Comparison of ENCODE assay signal across 1 cellular context in the genomic region with DNA sequence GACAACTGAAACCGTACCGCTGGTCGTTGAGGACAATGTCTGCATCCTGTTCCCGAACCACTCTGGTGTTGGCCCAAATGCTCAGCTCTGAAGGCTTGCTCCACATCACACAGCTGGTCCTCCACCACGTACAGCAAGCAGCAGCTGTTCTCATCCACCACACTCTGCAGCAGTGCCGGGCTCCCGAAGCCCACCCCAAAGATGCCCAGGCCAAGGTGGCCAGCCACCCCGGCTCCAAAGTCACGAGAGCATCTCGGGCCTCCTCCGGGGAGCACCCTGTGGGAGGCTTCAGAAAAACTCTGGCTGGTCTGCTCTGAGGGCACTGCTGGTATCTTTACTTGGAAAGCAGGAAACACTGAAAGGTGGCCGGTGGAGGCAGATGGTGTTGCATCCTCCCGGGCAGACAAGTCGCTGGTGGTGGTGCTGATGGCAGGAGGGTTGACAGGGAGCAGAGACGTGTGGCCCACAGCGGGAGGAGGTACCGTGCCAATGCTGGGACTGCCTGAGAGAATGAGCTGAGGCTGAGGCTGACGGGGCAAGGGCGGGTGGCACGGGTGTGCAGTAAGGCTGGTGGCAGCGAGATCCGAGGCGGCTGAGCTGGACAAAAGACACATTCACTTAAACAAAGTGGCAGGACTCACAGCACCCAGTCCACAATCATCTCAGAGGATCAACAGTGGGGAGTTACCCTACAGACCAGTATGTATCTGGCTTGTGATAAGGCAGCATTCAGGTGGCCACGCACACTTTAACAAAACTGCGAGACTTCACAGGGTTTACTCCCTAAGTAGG.
A peak's percentile ranks its signal among the peaks of the same experiment; 100 is the strongest.
TF ChIP-seq lines count a peak whose summit lies in the region.

No MANE protein-coding gene starts in this region.

TF ChIP-seq in K562, 482 proteins besides CTCF, POLR2A, EP300 and RAD21:
- TF ChIP-seq, protein P1, sequence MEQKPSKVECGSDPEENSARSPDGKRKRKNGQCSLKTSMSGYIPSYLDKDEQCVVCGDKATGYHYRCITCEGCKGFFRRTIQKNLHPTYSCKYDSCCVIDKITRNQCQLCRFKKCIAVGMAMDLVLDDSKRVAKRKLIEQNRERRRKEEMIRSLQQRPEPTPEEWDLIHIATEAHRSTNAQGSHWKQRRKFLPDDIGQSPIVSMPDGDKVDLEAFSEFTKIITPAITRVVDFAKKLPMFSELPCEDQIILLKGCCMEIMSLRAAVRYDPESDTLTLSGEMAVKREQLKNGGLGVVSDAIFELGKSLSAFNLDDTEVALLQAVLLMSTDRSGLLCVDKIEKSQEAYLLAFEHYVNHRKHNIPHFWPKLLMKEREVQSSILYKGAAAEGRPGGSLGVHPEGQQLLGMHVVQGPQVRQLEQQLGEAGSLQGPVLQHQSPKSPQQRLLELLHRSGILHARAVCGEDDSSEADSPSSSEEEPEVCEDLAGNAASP (IDR thresholded peaks at IDR 0.05) = no peak
- TF ChIP-seq ZZZ3 (IDR thresholded peaks at IDR 0.05) (no peak), CTBP1 (IDR thresholded peaks at IDR 0.05; ENCODE audit: borderline replicate concordance) (no peak), CBX8 (IDR thresholded peaks at IDR 0.05; ENCODE audit: borderline replicate concordance, extremely low read depth, low read depth, low read length, poor library complexity, severe bottlenecking) (no peak), ZNF217 (CRISPR knock-in tag; IDR thresholded peaks at IDR 0.05) (no peak), ZNF444 (CRISPR knock-in tag; IDR thresholded peaks at IDR 0.05) (no peak), HOXB6 (CRISPR knock-in tag; IDR thresholded peaks at IDR 0.05; ENCODE audit: borderline replicate concordance) (no peak), BRF1 (IDR thresholded peaks at IDR 0.05; ENCODE audit: borderline replicate concordance, extremely low read depth, insufficient read length) (no peak), RB1 (IDR thresholded peaks at IDR 0.05; ENCODE audit: low read depth) (no peak), ZNF165 (CRISPR knock-in tag; IDR thresholded peaks at IDR 0.05; ENCODE audit: borderline replicate concordance) (no peak), DPF2 (IDR thresholded peaks at IDR 0.05) (0 out of 2 replicates have a peak, but pooled peaks have one; percentile 11), MYBL2 (IDR thresholded peaks at IDR 0.05; ENCODE audit: low read depth) (no peak), MYBL2 (CRISPR knock-in tag; IDR thresholded peaks at IDR 0.05; ENCODE audit: borderline replicate concordance) (no peak), TCFL5 (CRISPR knock-in tag; conservative IDR thresholded peaks at IDR 0.05) (no peak), ETS2 (tag; IDR thresholded peaks at IDR 0.05; ENCODE audit: borderline replicate concordance, poor library complexity, severe bottlenecking) (no peak), NRF1 (conservative IDR thresholded peaks at IDR 0.05 in 1 of 2, IDR thresholded peaks at IDR 0.05 in 1 of 2) (no peak), ZNF644 (tag; IDR thresholded peaks at IDR 0.05; ENCODE audit: low read depth) (no peak), NR3C1 (CRISPR knock-in tag; IDR thresholded peaks at IDR 0.05) (no peak), U2AF1 (optimal IDR thresholded peaks at IDR 0.05; ENCODE audit: low read depth, low read length) (no peak), ARHGAP35 (IDR thresholded peaks at IDR 0.05; ENCODE audit: partially characterized antibody) (no peak), ZBTB7A (IDR thresholded peaks at IDR 0.05; ENCODE audit: borderline replicate concordance, control insufficient read depth, low read depth, low read length) (no peak), CC2D1A (IDR thresholded peaks at IDR 0.05) (no peak), KDM2B (CRISPR knock-in tag; IDR thresholded peaks at IDR 0.05) (no peak), TEAD4 (IDR thresholded peaks at IDR 0.05; ENCODE audit: low read length) (peak; percentile 3; the same call in 1 of the 2 replicates), TEAD4 (CRISPR knock-in tag; IDR thresholded peaks at IDR 0.05; ENCODE audit: borderline replicate concordance) (no peak), CBFA2T3 (IDR thresholded peaks at IDR 0.05) (peak; percentile 50; the same call in 1 of the 2 replicates), LCOR (CRISPR knock-in tag; IDR thresholded peaks at IDR 0.05) (no peak), HMG20A (CRISPR knock-in tag; conservative IDR thresholded peaks at IDR 0.05) (no peak), ESRRB (CRISPR knock-in tag; IDR thresholded peaks at IDR 0.05; ENCODE audit: borderline replicate concordance) (no peak), ZNF174 (CRISPR knock-in tag; IDR thresholded peaks at IDR 0.05) (no peak), HMGN3 (IDR thresholded peaks at IDR 0.05; ENCODE audit: borderline replicate concordance, extremely low read depth, insufficient read length, low read depth, low read length) (peak; percentile 18)
- TF ChIP-seq, protein P2, sequence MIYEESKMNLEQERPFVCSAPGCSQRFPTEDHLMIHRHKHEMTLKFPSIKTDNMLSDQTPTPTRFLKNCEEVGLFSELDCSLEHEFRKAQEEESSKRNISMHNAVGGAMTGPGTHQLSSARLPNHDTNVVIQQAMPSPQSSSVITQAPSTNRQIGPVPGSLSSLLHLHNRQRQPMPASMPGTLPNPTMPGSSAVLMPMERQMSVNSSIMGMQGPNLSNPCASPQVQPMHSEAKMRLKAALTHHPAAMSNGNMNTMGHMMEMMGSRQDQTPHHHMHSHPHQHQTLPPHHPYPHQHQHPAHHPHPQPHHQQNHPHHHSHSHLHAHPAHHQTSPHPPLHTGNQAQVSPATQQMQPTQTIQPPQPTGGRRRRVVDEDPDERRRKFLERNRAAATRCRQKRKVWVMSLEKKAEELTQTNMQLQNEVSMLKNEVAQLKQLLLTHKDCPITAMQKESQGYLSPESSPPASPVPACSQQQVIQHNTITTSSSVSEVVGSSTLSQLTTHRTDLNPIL (CRISPR knock-in tag; IDR thresholded peaks at IDR 0.05) = no peak
- TF ChIP-seq, protein P3, sequence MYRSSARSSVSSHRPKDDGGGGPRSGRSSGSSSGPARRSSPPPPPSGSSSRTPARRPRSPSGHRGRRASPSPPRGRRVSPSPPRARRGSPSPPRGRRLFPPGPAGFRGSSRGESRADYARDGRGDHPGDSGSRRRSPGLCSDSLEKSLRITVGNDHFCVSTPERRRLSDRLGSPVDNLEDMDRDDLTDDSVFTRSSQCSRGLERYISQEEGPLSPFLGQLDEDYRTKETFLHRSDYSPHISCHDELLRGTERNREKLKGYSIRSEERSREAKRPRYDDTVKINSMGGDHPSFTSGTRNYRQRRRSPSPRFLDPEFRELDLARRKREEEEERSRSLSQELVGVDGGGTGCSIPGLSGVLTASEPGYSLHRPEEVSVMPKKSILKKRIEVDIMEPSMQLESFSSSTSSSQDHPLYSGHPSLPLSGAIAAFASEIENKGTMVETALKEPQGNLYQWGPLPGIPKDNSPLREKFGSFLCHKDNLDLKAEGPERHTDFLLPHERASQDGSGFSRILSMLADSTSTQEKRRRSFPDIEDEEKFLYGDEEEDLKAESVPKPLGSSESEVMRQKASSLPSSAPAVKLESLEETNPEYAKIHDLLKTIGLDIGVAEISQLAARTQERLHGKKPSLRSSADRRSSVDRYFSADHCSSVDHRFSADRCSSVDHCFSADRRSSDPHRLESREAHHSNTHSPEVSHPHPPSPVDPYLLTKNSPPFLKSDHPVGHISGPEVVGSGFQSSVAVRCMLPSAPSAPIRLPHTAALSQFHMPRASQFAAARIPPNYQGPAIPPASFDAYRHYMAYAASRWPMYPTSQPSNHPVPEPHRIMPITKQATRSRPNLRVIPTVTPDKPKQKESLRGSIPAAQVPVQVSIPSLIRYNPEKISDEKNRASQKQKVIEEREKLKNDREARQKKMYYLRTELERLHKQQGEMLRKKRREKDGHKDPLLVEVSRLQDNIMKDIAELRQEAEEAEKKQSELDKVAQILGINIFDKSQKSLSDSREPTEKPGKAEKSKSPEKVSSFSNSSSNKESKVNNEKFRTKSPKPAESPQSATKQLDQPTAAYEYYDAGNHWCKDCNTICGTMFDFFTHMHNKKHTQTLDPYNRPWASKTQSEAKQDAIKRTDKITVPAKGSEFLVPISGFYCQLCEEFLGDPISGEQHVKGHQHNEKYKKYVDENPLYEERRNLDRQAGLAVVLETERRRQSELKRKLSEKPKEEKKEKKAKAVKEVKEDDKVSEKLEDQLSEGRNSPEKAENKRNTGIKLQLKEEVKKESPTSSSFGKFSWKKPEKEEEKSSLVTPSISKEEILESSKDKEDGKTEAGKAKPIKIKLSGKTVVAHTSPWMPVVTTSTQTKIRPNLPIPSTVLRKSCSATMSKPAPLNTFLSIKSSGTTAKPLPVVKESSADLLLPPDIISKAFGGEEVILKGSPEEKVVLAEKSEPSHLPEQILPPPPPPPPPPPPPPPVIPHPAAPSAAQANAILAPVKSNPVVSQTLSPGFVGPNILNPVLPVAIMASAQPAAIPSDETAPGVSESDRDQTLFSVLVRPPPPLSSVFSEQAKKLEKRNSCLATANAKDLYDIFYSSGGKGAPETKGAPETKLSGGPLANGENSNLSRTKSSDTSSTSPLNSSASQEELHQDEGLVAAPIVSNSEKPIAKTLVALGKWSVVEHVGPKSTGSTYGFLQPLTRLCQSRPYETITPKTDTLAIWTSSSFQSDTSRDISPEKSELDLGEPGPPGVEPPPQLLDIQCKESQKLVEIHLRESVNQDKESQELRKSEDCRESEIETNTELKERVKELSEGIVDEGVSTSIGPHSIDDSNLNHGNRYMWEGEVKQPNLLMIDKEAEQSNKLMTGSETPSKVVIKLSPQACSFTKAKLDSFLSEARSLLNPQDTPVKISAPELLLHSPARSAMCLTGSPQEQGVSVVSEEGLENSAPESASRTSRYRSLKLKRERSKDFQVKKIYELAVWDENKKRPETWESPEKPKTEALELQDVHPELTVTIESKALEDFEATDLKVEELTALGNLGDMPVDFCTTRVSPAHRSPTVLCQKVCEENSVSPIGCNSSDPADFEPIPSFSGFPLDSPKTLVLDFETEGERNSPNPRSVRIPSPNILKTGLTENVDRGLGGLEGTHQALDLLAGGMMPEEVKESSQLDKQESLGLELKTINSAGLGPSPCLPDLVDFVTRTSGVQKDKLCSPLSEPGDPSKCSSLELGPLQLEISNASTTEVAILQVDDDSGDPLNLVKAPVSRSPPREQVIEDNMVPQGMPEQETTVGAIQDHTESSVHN (IDR thresholded peaks at IDR 0.05; ENCODE audit: borderline replicate concordance in 1 of 2, low read depth in 1 of 2) = no peak
- TF ChIP-seq, protein P4, sequence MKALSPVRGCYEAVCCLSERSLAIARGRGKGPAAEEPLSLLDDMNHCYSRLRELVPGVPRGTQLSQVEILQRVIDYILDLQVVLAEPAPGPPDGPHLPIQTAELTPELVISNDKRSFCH (CRISPR knock-in tag; IDR thresholded peaks at IDR 0.05) = no peak
- TF ChIP-seq, protein P4 (tag; IDR thresholded peaks at IDR 0.05) = no peak
- TF ChIP-seq, protein P5, sequence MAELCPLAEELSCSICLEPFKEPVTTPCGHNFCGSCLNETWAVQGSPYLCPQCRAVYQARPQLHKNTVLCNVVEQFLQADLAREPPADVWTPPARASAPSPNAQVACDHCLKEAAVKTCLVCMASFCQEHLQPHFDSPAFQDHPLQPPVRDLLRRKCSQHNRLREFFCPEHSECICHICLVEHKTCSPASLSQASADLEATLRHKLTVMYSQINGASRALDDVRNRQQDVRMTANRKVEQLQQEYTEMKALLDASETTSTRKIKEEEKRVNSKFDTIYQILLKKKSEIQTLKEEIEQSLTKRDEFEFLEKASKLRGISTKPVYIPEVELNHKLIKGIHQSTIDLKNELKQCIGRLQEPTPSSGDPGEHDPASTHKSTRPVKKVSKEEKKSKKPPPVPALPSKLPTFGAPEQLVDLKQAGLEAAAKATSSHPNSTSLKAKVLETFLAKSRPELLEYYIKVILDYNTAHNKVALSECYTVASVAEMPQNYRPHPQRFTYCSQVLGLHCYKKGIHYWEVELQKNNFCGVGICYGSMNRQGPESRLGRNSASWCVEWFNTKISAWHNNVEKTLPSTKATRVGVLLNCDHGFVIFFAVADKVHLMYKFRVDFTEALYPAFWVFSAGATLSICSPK (IDR thresholded peaks at IDR 0.05; ENCODE audit: borderline replicate concordance) = no peak
